ENCODE assay signal across 1 cellular context in the genomic region with DNA sequence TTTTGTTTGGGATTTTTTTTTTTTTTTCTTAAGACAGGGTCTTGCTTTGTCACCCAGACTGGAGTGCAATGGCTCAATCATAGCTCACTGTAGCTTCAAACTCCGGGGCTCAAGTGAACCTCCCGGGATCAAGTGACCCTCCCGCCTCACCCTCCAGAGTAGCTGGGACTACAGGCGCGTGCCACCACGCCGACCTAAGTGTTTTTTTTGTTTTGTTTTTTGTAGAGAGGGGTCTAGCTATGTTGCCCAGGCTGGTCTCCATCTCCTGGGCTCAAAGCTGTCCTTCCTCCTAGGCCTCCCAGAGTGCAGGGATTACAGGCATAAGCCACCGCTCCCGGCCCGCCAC.
TF ChIP-seq lines count a peak whose summit lies in the region.

No MANE protein-coding gene starts in this region.

TF ChIP-seq in K562, 482 proteins besides CTCF, POLR2A, EP300 and RAD21 (continued from another document and continues in another):
- TF ChIP-seq ELF4 (CRISPR knock-in tag; IDR thresholded peaks at IDR 0.05) (0 out of 2 replicates have a peak, but pooled peaks have one; percentile 20), ZNF23 (CRISPR knock-in tag; IDR thresholded peaks at IDR 0.05) (no peak), CBX3 (IDR thresholded peaks at IDR 0.05; ENCODE audit: borderline replicate concordance in 1 of 2, low read length in 2 of 2) (0 out of 3 replicates have a peak, but pooled peaks of 1 of the 2 experiments have one; percentile 23), ZNF561 (CRISPR knock-in tag; conservative IDR thresholded peaks at IDR 0.05) (no peak), GATAD2A (IDR thresholded peaks at IDR 0.05) (no peak), ZNF77 (CRISPR knock-in tag; IDR thresholded peaks at IDR 0.05) (no peak), CEBPG (CRISPR knock-in tag; IDR thresholded peaks at IDR 0.05) (no peak), CEBPG (tag; conservative IDR thresholded peaks at IDR 0.05 in 1 of 2, IDR thresholded peaks at IDR 0.05 in 1 of 2) (peak; percentile 5 to 56; a peak in 3 of 4 replicates), SETDB1 (IDR thresholded peaks at IDR 0.05; ENCODE audit: low read length) (peak; percentile 11), FOXJ2 (tag; IDR thresholded peaks at IDR 0.05) (peak; percentile 33; the same call in 1 of the 2 replicates), WHSC1 (IDR thresholded peaks at IDR 0.05; ENCODE audit: low read length) (no peak), SP1 (CRISPR knock-in tag; IDR thresholded peaks at IDR 0.05) (0 out of 2 replicates have a peak, but pooled peaks have one; percentile 31), SP2 (IDR thresholded peaks at IDR 0.05; ENCODE audit: extremely low read depth, low read depth, low read length, poor library complexity, severe bottlenecking) (peak; percentile 2), RBBP5 (IDR thresholded peaks at IDR 0.05; ENCODE audit: borderline replicate concordance, insufficient read depth, low read length, poor library complexity, severe bottlenecking) (no peak), KLF13 (tag; IDR thresholded peaks at IDR 0.05; ENCODE audit: borderline replicate concordance, low read depth) (no peak), FOXM1 (IDR thresholded peaks at IDR 0.05; ENCODE audit: low read depth) (no peak), FOXM1 (CRISPR knock-in tag; IDR thresholded peaks at IDR 0.05; ENCODE audit: low read depth) (no peak; the same call in 1 of the 2 replicates), TOE1 (IDR thresholded peaks at IDR 0.05; ENCODE audit: borderline replicate concordance) (peak; percentile 53; the same call in 1 of the 2 replicates), TOE1 (CRISPR knock-in tag; IDR thresholded peaks at IDR 0.05; ENCODE audit: borderline replicate concordance, low read depth) (no peak), ZNF165 (CRISPR knock-in tag; IDR thresholded peaks at IDR 0.05; ENCODE audit: borderline replicate concordance) (no peak), ESRRB (CRISPR knock-in tag; IDR thresholded peaks at IDR 0.05; ENCODE audit: borderline replicate concordance) (no peak), BRD4 (IDR thresholded peaks at IDR 0.05) (peak; percentile 87), ETV5 (CRISPR knock-in tag; IDR thresholded peaks at IDR 0.05; ENCODE audit: low read depth) (peak; percentile 57; the same call in 1 of the 2 replicates), SNIP1 (IDR thresholded peaks at IDR 0.05; ENCODE audit: low read depth) (0 out of 2 replicates have a peak, but pooled peaks have one; percentile 22), SMARCA4 (IDR thresholded peaks at IDR 0.05) (0 out of 2 replicates have a peak, but pooled peaks have one; percentile 5), ZNF584 (CRISPR knock-in tag; IDR thresholded peaks at IDR 0.05; ENCODE audit: low read depth) (peak; percentile 39)
- TF ChIP-seq, protein P1, sequence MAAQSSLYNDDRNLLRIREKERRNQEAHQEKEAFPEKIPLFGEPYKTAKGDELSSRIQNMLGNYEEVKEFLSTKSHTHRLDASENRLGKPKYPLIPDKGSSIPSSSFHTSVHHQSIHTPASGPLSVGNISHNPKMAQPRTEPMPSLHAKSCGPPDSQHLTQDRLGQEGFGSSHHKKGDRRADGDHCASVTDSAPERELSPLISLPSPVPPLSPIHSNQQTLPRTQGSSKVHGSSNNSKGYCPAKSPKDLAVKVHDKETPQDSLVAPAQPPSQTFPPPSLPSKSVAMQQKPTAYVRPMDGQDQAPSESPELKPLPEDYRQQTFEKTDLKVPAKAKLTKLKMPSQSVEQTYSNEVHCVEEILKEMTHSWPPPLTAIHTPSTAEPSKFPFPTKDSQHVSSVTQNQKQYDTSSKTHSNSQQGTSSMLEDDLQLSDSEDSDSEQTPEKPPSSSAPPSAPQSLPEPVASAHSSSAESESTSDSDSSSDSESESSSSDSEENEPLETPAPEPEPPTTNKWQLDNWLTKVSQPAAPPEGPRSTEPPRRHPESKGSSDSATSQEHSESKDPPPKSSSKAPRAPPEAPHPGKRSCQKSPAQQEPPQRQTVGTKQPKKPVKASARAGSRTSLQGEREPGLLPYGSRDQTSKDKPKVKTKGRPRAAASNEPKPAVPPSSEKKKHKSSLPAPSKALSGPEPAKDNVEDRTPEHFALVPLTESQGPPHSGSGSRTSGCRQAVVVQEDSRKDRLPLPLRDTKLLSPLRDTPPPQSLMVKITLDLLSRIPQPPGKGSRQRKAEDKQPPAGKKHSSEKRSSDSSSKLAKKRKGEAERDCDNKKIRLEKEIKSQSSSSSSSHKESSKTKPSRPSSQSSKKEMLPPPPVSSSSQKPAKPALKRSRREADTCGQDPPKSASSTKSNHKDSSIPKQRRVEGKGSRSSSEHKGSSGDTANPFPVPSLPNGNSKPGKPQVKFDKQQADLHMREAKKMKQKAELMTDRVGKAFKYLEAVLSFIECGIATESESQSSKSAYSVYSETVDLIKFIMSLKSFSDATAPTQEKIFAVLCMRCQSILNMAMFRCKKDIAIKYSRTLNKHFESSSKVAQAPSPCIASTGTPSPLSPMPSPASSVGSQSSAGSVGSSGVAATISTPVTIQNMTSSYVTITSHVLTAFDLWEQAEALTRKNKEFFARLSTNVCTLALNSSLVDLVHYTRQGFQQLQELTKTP (IDR thresholded peaks at IDR 0.05; ENCODE audit: low read depth in 1 of 2, partially characterized antibody in 2 of 2) = peak in 1 of 2 experiments; percentile 50
- TF ChIP-seq, protein P2, sequence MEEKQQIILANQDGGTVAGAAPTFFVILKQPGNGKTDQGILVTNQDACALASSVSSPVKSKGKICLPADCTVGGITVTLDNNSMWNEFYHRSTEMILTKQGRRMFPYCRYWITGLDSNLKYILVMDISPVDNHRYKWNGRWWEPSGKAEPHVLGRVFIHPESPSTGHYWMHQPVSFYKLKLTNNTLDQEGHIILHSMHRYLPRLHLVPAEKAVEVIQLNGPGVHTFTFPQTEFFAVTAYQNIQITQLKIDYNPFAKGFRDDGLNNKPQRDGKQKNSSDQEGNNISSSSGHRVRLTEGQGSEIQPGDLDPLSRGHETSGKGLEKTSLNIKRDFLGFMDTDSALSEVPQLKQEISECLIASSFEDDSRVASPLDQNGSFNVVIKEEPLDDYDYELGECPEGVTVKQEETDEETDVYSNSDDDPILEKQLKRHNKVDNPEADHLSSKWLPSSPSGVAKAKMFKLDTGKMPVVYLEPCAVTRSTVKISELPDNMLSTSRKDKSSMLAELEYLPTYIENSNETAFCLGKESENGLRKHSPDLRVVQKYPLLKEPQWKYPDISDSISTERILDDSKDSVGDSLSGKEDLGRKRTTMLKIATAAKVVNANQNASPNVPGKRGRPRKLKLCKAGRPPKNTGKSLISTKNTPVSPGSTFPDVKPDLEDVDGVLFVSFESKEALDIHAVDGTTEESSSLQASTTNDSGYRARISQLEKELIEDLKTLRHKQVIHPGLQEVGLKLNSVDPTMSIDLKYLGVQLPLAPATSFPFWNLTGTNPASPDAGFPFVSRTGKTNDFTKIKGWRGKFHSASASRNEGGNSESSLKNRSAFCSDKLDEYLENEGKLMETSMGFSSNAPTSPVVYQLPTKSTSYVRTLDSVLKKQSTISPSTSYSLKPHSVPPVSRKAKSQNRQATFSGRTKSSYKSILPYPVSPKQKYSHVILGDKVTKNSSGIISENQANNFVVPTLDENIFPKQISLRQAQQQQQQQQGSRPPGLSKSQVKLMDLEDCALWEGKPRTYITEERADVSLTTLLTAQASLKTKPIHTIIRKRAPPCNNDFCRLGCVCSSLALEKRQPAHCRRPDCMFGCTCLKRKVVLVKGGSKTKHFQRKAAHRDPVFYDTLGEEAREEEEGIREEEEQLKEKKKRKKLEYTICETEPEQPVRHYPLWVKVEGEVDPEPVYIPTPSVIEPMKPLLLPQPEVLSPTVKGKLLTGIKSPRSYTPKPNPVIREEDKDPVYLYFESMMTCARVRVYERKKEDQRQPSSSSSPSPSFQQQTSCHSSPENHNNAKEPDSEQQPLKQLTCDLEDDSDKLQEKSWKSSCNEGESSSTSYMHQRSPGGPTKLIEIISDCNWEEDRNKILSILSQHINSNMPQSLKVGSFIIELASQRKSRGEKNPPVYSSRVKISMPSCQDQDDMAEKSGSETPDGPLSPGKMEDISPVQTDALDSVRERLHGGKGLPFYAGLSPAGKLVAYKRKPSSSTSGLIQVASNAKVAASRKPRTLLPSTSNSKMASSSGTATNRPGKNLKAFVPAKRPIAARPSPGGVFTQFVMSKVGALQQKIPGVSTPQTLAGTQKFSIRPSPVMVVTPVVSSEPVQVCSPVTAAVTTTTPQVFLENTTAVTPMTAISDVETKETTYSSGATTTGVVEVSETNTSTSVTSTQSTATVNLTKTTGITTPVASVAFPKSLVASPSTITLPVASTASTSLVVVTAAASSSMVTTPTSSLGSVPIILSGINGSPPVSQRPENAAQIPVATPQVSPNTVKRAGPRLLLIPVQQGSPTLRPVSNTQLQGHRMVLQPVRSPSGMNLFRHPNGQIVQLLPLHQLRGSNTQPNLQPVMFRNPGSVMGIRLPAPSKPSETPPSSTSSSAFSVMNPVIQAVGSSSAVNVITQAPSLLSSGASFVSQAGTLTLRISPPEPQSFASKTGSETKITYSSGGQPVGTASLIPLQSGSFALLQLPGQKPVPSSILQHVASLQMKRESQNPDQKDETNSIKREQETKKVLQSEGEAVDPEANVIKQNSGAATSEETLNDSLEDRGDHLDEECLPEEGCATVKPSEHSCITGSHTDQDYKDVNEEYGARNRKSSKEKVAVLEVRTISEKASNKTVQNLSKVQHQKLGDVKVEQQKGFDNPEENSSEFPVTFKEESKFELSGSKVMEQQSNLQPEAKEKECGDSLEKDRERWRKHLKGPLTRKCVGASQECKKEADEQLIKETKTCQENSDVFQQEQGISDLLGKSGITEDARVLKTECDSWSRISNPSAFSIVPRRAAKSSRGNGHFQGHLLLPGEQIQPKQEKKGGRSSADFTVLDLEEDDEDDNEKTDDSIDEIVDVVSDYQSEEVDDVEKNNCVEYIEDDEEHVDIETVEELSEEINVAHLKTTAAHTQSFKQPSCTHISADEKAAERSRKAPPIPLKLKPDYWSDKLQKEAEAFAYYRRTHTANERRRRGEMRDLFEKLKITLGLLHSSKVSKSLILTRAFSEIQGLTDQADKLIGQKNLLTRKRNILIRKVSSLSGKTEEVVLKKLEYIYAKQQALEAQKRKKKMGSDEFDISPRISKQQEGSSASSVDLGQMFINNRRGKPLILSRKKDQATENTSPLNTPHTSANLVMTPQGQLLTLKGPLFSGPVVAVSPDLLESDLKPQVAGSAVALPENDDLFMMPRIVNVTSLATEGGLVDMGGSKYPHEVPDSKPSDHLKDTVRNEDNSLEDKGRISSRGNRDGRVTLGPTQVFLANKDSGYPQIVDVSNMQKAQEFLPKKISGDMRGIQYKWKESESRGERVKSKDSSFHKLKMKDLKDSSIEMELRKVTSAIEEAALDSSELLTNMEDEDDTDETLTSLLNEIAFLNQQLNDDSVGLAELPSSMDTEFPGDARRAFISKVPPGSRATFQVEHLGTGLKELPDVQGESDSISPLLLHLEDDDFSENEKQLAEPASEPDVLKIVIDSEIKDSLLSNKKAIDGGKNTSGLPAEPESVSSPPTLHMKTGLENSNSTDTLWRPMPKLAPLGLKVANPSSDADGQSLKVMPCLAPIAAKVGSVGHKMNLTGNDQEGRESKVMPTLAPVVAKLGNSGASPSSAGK (IDR thresholded peaks at IDR 0.05) = 0 out of 2 replicates have a peak, but pooled peaks have one; percentile 23
- TF ChIP-seq, protein P3, sequence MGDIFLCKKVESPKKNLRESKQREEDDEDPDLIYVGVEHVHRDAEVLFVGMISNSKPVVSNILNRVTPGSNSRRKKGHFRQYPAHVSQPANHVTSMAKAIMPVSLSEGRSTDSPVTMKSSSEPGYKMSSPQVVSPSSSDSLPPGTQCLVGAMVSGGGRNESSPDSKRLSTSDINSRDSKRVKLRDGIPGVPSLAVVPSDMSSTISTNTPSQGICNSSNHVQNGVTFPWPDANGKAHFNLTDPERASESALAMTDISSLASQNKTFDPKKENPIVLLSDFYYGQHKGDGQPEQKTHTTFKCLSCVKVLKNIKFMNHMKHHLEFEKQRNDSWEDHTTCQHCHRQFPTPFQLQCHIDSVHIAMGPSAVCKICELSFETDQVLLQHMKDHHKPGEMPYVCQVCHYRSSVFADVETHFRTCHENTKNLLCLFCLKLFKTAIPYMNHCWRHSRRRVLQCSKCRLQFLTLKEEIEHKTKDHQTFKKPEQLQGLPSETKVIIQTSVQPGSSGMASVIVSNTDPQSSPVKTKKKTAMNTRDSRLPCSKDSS (IDR thresholded peaks at IDR 0.05; ENCODE audit: low read depth, partially characterized antibody) = peak; percentile 35
- TF ChIP-seq, protein P4, sequence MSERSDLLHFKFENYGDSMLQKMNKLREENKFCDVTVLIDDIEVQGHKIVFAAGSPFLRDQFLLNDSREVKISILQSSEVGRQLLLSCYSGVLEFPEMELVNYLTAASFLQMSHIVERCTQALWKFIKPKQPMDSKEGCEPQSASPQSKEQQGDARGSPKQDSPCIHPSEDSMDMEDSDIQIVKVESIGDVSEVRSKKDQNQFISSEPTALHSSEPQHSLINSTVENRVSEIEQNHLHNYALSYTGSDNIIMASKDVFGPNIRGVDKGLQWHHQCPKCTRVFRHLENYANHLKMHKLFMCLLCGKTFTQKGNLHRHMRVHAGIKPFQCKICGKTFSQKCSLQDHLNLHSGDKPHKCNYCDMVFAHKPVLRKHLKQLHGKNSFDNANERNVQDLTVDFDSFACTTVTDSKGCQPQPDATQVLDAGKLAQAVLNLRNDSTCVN (CRISPR knock-in tag; IDR thresholded peaks at IDR 0.05) = no peak
- TF ChIP-seq, protein P5, sequence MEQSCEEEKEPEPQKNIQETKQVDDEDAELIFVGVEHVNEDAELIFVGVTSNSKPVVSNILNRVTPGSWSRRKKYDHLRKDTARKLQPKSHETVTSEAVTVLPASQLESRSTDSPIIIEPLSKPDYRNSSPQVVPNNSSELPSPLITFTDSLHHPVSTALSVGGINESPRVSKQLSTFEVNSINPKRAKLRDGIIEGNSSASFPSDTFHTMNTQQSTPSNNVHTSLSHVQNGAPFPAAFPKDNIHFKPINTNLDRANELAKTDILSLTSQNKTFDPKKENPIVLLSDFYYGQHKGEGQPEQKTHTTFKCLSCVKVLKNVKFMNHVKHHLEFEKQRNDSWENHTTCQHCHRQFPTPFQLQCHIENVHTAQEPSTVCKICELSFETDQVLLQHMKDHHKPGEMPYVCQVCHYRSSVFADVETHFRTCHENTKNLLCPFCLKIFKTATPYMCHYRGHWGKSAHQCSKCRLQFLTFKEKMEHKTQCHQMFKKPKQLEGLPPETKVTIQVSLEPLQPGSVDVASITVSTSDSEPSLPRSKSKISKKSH (CRISPR knock-in tag; IDR thresholded peaks at IDR 0.05) = no peak
- TF ChIP-seq, protein P6, sequence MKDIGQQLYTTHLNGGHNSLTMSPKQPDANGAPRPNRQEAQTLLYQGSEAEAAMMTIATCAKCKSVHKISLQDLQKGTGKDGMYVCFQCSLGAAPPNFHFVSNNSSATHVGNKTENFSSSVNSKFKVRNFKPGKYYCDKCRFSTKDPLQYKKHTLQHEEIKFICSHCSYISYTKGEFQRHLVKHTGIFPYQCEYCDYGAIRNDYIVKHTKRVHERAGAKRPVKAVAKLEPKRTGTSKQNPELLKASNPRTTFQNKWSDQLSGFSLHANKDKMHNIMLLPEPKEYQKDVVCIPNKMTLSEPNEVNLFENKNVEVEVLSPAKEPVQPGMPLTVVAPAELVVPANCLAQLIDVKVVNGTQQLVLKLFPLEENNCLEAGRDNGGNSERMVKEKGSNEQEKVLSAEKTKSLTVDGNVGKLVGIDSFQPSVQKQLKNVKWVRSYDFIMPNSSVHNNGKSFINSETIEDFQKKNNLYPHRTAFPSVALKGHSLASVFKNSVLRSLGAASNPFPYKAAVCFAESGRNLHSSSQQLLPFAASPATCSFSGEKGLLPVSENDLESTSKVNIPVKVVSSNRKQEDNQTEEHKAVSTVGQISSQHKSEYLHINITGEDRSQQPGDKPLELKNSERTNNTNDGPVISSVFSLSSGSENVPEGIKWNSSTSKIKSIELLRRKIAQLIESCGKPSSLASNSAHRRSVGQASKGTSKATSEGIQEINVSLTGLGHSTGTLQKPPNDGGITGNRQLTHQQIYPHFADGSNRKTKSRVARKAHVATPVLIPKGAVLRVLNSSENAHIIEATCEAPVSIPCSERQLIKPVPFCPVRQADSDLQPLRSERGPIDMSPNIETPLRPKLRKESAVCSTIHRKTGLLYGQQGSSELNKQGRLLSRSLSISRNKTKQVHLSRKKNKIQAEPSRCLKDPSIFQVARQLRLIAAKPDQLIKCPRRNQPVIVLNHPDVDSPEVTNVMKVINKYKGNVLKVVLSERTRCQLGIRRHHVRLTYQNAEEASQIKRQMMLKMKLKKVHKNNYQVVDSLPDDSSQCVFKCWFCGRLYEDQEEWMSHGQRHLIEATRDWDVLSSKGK (CRISPR knock-in tag; IDR thresholded peaks at IDR 0.05) = no peak
